ENCODE assay signal across 16 cellular contexts in genomic region chr6:40249935-40250334, GRCh38.
DNase-seq lines count a peak whose midpoint lies in the region; ATAC-seq, FAIRE-seq and TF ChIP-seq lines count a peak whose summit lies in the region.
"Had no signal": no experiment of that assay in that cellular context is flagged by ENCODE, and none has a peak within 500 bp of the region (broad histone marks: within the 10 kb centered on the region; RNA-seq: fewer than 3 reads in every experiment).

No MANE protein-coding gene starts in this region.

- H4K20me1 ChIP-seq in Loucy (ENCODE audit: insufficient read depth, low read length, poor library complexity, severe bottlenecking) (no peaks in the 10 kb centered on the region), GM12878 (ENCODE audit: control insufficient read depth, insufficient read depth) (no peaks in the 10 kb centered on the region), neural cell (ENCODE audit: insufficient read depth) (no peaks in the 10 kb centered on the region)
- H4K20me1 ChIP-seq: BLaER1 had no signal

- H3K9ac ChIP-seq in Loucy (ENCODE audit: low read depth, low read length, poor library complexity, severe bottlenecking) = no peak overlapping the region
- no peak overlapping the region for H3K9ac ChIP-seq in GM12878 (ENCODE audit: control insufficient read depth, insufficient read depth, low read length)
- no peak overlapping the region for H3K9ac ChIP-seq in neural cell (ENCODE audit: low read length)
- H3K9ac ChIP-seq: BLaER1 had no signal

- H3K4me1 ChIP-seq in right atrium auricular region = no peaks in the 10 kb centered on the region
- H3K4me1 ChIP-seq in Loucy (ENCODE audit: insufficient read depth, low read length, poor library complexity, severe bottlenecking) = no peaks in the 10 kb centered on the region
- H3K4me1 ChIP-seq in GM12878 (ENCODE audit: control insufficient read depth, insufficient read depth, low read length) = no peaks in the 10 kb centered on the region; the same call in 1 of the 2 replicates
- H3K4me1 ChIP-seq: A549, HAP-1 had no signal

- in situ Hi-C loops in GM12878 (cut with MboI) = no loop called here

- H3K79me2 ChIP-seq in Loucy (ENCODE audit: insufficient read depth, low read length) (no peaks in the 10 kb centered on the region), GM12878 (ENCODE audit: control insufficient read depth, insufficient read depth, low read length) (no peaks in the 10 kb centered on the region), neural cell (replicated peaks; ENCODE audit: insufficient read depth, low read length) (no peaks in the 10 kb centered on the region)

- no peak for FAIRE-seq in GM12878 (lab: Jason Lieb, UNC)
- FAIRE-seq: A549, GM12891, HTR-8/SVneo had no signal

- no peaks in the 10 kb centered on the region for H3K36me3 ChIP-seq in right atrium auricular region
- no peaks in the 10 kb centered on the region for H3K36me3 ChIP-seq in Loucy (ENCODE audit: insufficient read depth, low read length)
- no peaks in the 10 kb centered on the region for H3K36me3 ChIP-seq in GM12878 (ENCODE audit: control insufficient read depth in 2 of 2, insufficient read depth in 2 of 2, low read length in 1 of 2)
- H3K36me3 ChIP-seq in neural cell (ENCODE audit: insufficient read depth, low read length) = no peaks in the 10 kb centered on the region
- H3K36me3 ChIP-seq in MG63 = no peaks in the 10 kb centered on the region
- H3K36me3 ChIP-seq: BLaER1, HAP-1 had no signal

- no peak overlapping the region for H3K4me2 ChIP-seq in Loucy (ENCODE audit: low read depth, low read length, poor library complexity, severe bottlenecking)
- H3K4me2 ChIP-seq in GM12878 (ENCODE audit: control insufficient read depth, insufficient read depth) = no peak overlapping the region
- H3K4me2 ChIP-seq in neural cell (ENCODE audit: low read length) = no peak overlapping the region
- H3K4me2 ChIP-seq: A549, BLaER1 had no signal

- H3K9me3 ChIP-seq in right atrium auricular region (no peaks in the 10 kb centered on the region), Loucy (ENCODE audit: insufficient read depth, low read depth, low read length) (no peaks in the 10 kb centered on the region), GM12878 (replicated peaks; ENCODE audit: control insufficient read depth, insufficient read depth, low read length) (no peaks in the 10 kb centered on the region; the same call in 2 of the 3 replicates), neural cell (ENCODE audit: low read length) (no peaks in the 10 kb centered on the region), MG63 (no peaks in the 10 kb centered on the region)
- H3K9me3 ChIP-seq: A549, BLaER1, HAP-1 had no signal

- H2AFZ ChIP-seq in Loucy (ENCODE audit: low read length) (no peak overlapping the region), GM12878 (ENCODE audit: control insufficient read depth, low read depth, low read length) (no peak overlapping the region), neural cell (ENCODE audit: low read depth, low read length) (no peak overlapping the region)

- CTCF ChIA-PET in GM12878 (lab: Yijun Ruan, JAX) = interaction anchor here (0.6 to 4.9 kb wide), 7 partner anchors 16 to 246 kb away, joined by 3 to 42 read pairs (median 3); no protein-coding TSS in a partner anchor

- H3K27me3 ChIP-seq in right atrium auricular region (no peaks in the 10 kb centered on the region), Loucy (ENCODE audit: insufficient read depth, low read length, poor library complexity, severe bottlenecking) (no peaks in the 10 kb centered on the region), GM12878 (replicated peaks in 1 of 2; ENCODE audit: control insufficient read depth in 2 of 2, insufficient read depth in 2 of 2, low read length in 1 of 2) (no peaks in the 10 kb centered on the region; a peak in 1 of 4 replicates), neural cell (ENCODE audit: insufficient read depth, low read depth, low read length) (no peaks in the 10 kb centered on the region), MG63 (no peaks in the 10 kb centered on the region)
- H3K27me3 ChIP-seq: BLaER1 had no signal

- ATAC-seq in left ventricle myocardium superior = no peak
- no peak for ATAC-seq in GM12878
- ATAC-seq in HG02763 (IDR thresholded peaks at IDR 0.05; ENCODE audit: unreplicated experiment) = no peak
- ATAC-seq: A549 had no signal

- DNase-seq in right atrium auricular region (ENCODE audit: low spot score) = peak; percentile 0
- DNase-seq in left ventricle myocardium superior = no peak
- no peak for DNase-seq in GM12878 (ENCODE audit: low read depth, low spot score)
- no peak for DNase-seq in MG63
- no peak for DNase-seq in activated T-cell treated with anti-CD3 and anti-CD28 coated beads for 4 hours
- DNase-seq: CD4-positive, CD25-positive, alpha-beta regulatory T cell; DMS79; GOT3 had no signal

- intact Hi-C loops in left ventricle myocardium superior (cut with micrococcal nuclease) = no loop called here
- intact Hi-C loops in GM12878 (cut with micrococcal nuclease; ENCODE audit: unreplicated experiment) = no loop called here

- POLR2A ChIA-PET in GM12878 (lab: Charles Lee) = no interaction called here

- TF ChIP-seq POLR2A in GM12878 (IDR thresholded peaks at IDR 0.05; ENCODE audit: low read depth, low read length) = no peak

- SMC1A ChIA-PET in GM12878 (lab: Charles Lee; ENCODE audit: uncharacterized antibody, unreplicated experiment) = interaction anchor here (0.8 to 5.1 kb wide), 11 partner anchors 13 to 269 kb away, joined by 3 to 43 read pairs (median 3); no protein-coding TSS in a partner anchor

- TF ChIP-seq EP300 in GM12878 (IDR thresholded peaks at IDR 0.05; ENCODE audit: borderline replicate concordance in 1 of 2, control insufficient read depth in 1 of 2, low read depth in 2 of 2, low read length in 2 of 2) = no peak
- no peak for TF ChIP-seq EP300 in neural cell (conservative IDR thresholded peaks at IDR 0.05; ENCODE audit: poor library complexity, severe bottlenecking)

- BruUV-seq in GM12878 (replicated peaks; lab: Mats Ljungman, UMichigan) = no TSS peak

- TF ChIP-seq CTCF in right atrium auricular region (IDR thresholded peaks at IDR 0.05) = no peak
- peak; percentile 20; the same call in 1 of the 2 replicates for TF ChIP-seq CTCF in Loucy (conservative IDR thresholded peaks at IDR 0.05; ENCODE audit: low read length)
- no peak; a peak in 1 of 6 replicates for TF ChIP-seq CTCF in GM12878 (IDR thresholded peaks at IDR 0.05 in 2 of 3, conservative IDR thresholded peaks at IDR 0.05 in 1 of 3; ENCODE audit: control insufficient read depth in 2 of 3, extremely low read depth in 1 of 3, insufficient read depth in 1 of 3, low read depth in 3 of 3, low read length in 3 of 3)
- TF ChIP-seq CTCF in neural cell (IDR thresholded peaks at IDR 0.05; ENCODE audit: poor library complexity, severe bottlenecking) = peak; percentile 31

- H3K27ac ChIP-seq in right atrium auricular region (no peak overlapping the region), GM12878 (ENCODE audit: control insufficient read depth, insufficient read depth) (no peak overlapping the region), neural cell (ENCODE audit: low read length) (no peak overlapping the region)
- H3K27ac ChIP-seq: A549, BLaER1 had no signal

- no peak for TF ChIP-seq RAD21 in GM12878 (IDR thresholded peaks at IDR 0.05; ENCODE audit: insufficient read depth, low read depth, low read length)
- peak; percentile 37 for TF ChIP-seq RAD21 in neural cell (conservative IDR thresholded peaks at IDR 0.05)

- no peak overlapping the region for H3K4me3 ChIP-seq in right atrium auricular region
- no peak overlapping the region for H3K4me3 ChIP-seq in Loucy (ENCODE audit: low read length, poor library complexity, severe bottlenecking)
- no peak overlapping the region for H3K4me3 ChIP-seq in GM12878
- H3K4me3 ChIP-seq in neural cell (ENCODE audit: low read length) = no peak overlapping the region
- H3K4me3 ChIP-seq in MG63 = no peak overlapping the region
- H3K4me3 ChIP-seq: A549, BLaER1, HAP-1 had no signal

- RAD21 ChIA-PET in GM12878 (lab: Charles Lee; ENCODE audit: unreplicated experiment) = interaction anchor here (0.7 to 5.8 kb wide), 6 partner anchors 16 to 266 kb away, joined by 3 to 41 read pairs (median 4); no protein-coding TSS in a partner anchor

- no peaks in the 10 kb centered on the region for H3K9me2 ChIP-seq in Loucy (replicated peaks; ENCODE audit: low read depth, low read length)
- H3K9me2 ChIP-seq in neural cell (ENCODE audit: insufficient read depth, low read length) = no peaks in the 10 kb centered on the region

- H3F3A ChIP-seq in Loucy (ENCODE audit: low read depth) (no peaks in the 10 kb centered on the region), neural cell (ENCODE audit: insufficient read depth, low read length, poor library complexity, severe bottlenecking) (no peaks in the 10 kb centered on the region)

TF ChIP-seq in GM12878, 131 proteins besides CTCF, POLR2A, EP300 and RAD21 (continues in another document):
- TF ChIP-seq SMARCA5 (IDR thresholded peaks at IDR 0.05) = peak; percentile 29; the same call in 1 of the 2 replicates

TF ChIP-seq in neural cell, 6 proteins besides CTCF, POLR2A, EP300 and RAD21 (continues in another document):
- TF ChIP-seq EZH2 (IDR thresholded peaks at IDR 0.05; ENCODE audit: borderline replicate concordance, insufficient read depth, low read length, poor library complexity, severe bottlenecking) (no peak), REST (IDR thresholded peaks at IDR 0.05; ENCODE audit: borderline replicate concordance) (no peak), SMC3 (conservative IDR thresholded peaks at IDR 0.05; ENCODE audit: poor library complexity) (no peak), POLR2AphosphoS5 (IDR thresholded peaks at IDR 0.05) (no peak)

Comparison
In these comparisons a context has a peak if more than half of its experiments do, and no peak if none do; other contexts are left out.
1. CTCF ChIP-seq: peak in Loucy (single experiment) and neural cell (single experiment); none in right atrium auricular region (0 of 2) and GM12878 (0 of 3).